In genomic region chr6:50922579-50923525, GRCh38 we compare ENCODE assay signal across 15 cellular contexts.
DNase-seq lines count a peak whose midpoint lies in the region; ATAC-seq and TF ChIP-seq lines count a peak whose summit lies in the region.
"Had no signal": no experiment of that assay in that cellular context is flagged by ENCODE, and none has a peak within 500 bp of the region (broad histone marks: within the 10 kb centered on the region; RNA-seq: fewer than 3 reads in every experiment).

No MANE protein-coding gene starts in this region.

- no peak overlapping the region for H3K4me3 Mint-ChIP-seq in activated naive CD4-positive, alpha-beta T cell treated with anti-CD3 and anti-CD28 coated beads for 36 hours

- H3K4me1 Mint-ChIP-seq in activated naive CD4-positive, alpha-beta T cell treated with anti-CD3 and anti-CD28 coated beads for 36 hours (ENCODE audit: low read depth) = no peaks in the 10 kb centered on the region

- DNase-seq in M059J (ENCODE audit: low read depth) (peak; percentile 73), brain pericyte (ENCODE audit: low read depth, low spot score) (peak; percentile 13), retinal pigment epithelial cell (ENCODE audit: low read depth) (peak; percentile 9)
- no peak for DNase-seq in activated naive CD4-positive, alpha-beta T cell treated with anti-CD3 and anti-CD28 coated beads for 36 hours
- DNase-seq: AML-193, Caco-2, KG1, MG63, NCI-H1092 treated with DMSO at 0.1 percent for 48 hours, NCI-H1694, NCI-H748 treated with DMSO at 0.1 percent for 48 hours, PC-9 had no signal

- no peaks in the 10 kb centered on the region for H3K27me3 Mint-ChIP-seq in activated naive CD4-positive, alpha-beta T cell treated with anti-CD3 and anti-CD28 coated beads for 36 hours (ENCODE audit: low read depth)

- H3K9me3 Mint-ChIP-seq in activated naive CD4-positive, alpha-beta T cell treated with anti-CD3 and anti-CD28 coated beads for 36 hours = peaks cover 17% of the 10 kb centered on the region

- ATAC-seq in esophagus mucosa (peak; percentile 38), HG03457 (IDR thresholded peaks at IDR 0.05; ENCODE audit: unreplicated experiment) (no peak), GM21737 (IDR thresholded peaks at IDR 0.05; ENCODE audit: unreplicated experiment) (no peak)

- intact Hi-C loops in activated naive CD4-positive, alpha-beta T cell treated with anti-CD3 and anti-CD28 coated beads for 36 hours (cut with micrococcal nuclease) = no loop called here

- no peaks in the 10 kb centered on the region for H3K36me3 Mint-ChIP-seq in activated naive CD4-positive, alpha-beta T cell treated with anti-CD3 and anti-CD28 coated beads for 36 hours (ENCODE audit: low read depth)

- no peak overlapping the region for H3K4me3 ChIP-seq in retinal pigment epithelial cell (ENCODE audit: low read length)
- H3K4me3 ChIP-seq: MG63, PC-9 had no signal

- CTCF ChIA-PET in activated naive CD4-positive, alpha-beta T cell treated with anti-CD3 and anti-CD28 coated beads for 36 hours (lab: Charles Lee) = no interaction called here

- no peak for TF ChIP-seq CTCF in retinal pigment epithelial cell (conservative IDR thresholded peaks at IDR 0.05; ENCODE audit: low read depth, low read length)

- H3K27ac Mint-ChIP-seq in activated naive CD4-positive, alpha-beta T cell treated with anti-CD3 and anti-CD28 coated beads for 36 hours = no peak overlapping the region
